In the genomic region with DNA sequence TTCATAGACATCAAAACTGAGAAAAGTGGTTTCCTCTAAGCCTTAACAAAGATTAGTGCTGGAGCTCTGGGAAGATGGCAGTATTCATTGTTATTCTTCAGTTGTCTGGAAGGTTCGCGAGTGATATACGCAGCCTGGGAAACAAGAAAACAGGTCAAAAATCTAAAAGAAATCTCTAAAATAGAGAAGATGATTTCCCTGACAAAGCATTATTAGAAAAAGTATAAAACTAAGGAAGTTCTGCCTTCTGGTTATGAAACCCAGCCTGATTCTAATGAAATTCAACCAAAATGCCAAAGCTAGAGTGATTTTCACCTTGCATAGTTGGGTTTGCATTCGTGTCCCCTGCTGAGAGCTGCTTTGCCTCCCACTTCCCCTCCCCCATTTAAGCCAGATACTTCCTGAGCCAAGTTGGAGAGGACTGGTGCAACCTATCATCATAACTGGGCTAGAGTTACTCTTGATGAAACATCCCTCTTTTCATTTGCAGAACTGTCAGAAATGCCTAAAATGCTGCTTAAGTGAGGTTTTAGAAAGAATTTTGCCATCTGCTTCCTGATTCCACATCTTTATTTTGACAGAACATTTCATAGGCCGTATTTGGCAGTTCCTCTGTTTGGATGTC, we compare ENCODE assay signal across 22 cellular contexts. TPM values are rescaled to one million over a fixed set of nuclear protein-coding genes. Genes with fewer than 3 reads are reported as not detected.
A peak's percentile ranks its signal among the peaks of the same experiment; 100 is the strongest.
DNase-seq lines count a peak whose midpoint lies in the region; ATAC-seq and TF ChIP-seq lines count a peak whose summit lies in the region.
"Had no signal": no experiment of that assay in that cellular context is flagged by ENCODE, and none has a peak within 500 bp of the region (broad histone marks: within the 10 kb centered on the region; RNA-seq: fewer than 3 reads in every experiment).

No MANE protein-coding gene starts in this region.

- H3K4me1 ChIP-seq in spleen, result peaks cover 0 to 28% (median 8%) of the 10 kb centered on the region in 6 donors

- WGBS in spleen, 5 donors, result 55 to 71% (median 62%) methylated on average over 5 of the region's 5 CpGs

- no peaks in the 10 kb centered on the region for H3K27me3 ChIP-seq in spleen (replicated peaks in 1 of 7)
- H3K27me3 ChIP-seq: MG63, transverse colon had no signal

- peak overlapping the region in 6 of 8 donors; percentile 9 to 53 (median 38) for H3K27ac ChIP-seq in spleen
- H3K27ac ChIP-seq: coronary artery, transverse colon had no signal

- no peak for TF ChIP-seq POLR2A in spleen (IDR thresholded peaks at IDR 0.05)

- no peak for DNase-seq in activated T-cell treated with anti-CD3 and anti-CD28 coated beads, Interleukin-2, amount 50 U/mL, for 24 hours
- no peak for DNase-seq in activated T-cell treated with anti-CD3 and anti-CD28 coated beads, Interleukin-2, amount 50 U/mL, for 48 hours
- DNase-seq in fibroblast of pulmonary artery (ENCODE audit: low read depth) (peak; percentile 17), spleen (no peak), T-helper 17 cell (no peak), NCI-H2171 treated with DMSO at 0.1 percent for 48 hours (lab: John Stamatoyannopoulos, UW) (no peak)
- DNase-seq: activated CD8-positive, alpha-beta memory T cell treated with anti-CD3 and anti-CD28 coated beads, Interleukin-2, amount 10 ng/mL, durations not matched to agents 7 days and 5 days; activated gamma-delta T cell; CD4-positive, CD25-positive, alpha-beta regulatory T cell; erythroblast; MG63; NCI-H1694 treated with DMSO at 0.1 percent for 48 hours; NCI-H446; NK-92 treated with Interleukin-12 subunit alpha and Interleukin-12 subunit beta, amount 100 ng/mL, for 24 hours; SHP77; stimulated activated naive B cell treated with anti-CD40 and anti-IgM and Interleukin-4, amounts not matched to agents 10 μg/mL and 1 μg/mL and 100 μg/mL, for 72 hours; transverse colon had no signal

- H3K4me3 ChIP-seq in fibroblast of pulmonary artery (replicated peaks; ENCODE audit: low read depth, low read length) (no peak overlapping the region), spleen (no peak overlapping the region)
- H3K4me3 ChIP-seq: coronary artery, MG63, transverse colon had no signal

- H3K27ac Mint-ChIP-seq in activated T-cell treated with anti-CD3 and anti-CD28 coated beads, Interleukin-2, amount 50 U/mL, for 24 hours, result peak overlapping the region; percentile 71
- peak overlapping the region; percentile 28 for H3K27ac Mint-ChIP-seq in activated naive CD8-positive, alpha-beta T cell
- no peak overlapping the region for H3K27ac Mint-ChIP-seq in T-helper 17 cell
- H3K27ac Mint-ChIP-seq: activated CD8-positive, alpha-beta memory T cell treated with anti-CD3 and anti-CD28 coated beads, Interleukin-2, amount 10 ng/mL, durations not matched to agents 7 days and 5 days; memory B cell; stimulated activated naive B cell treated with anti-CD40 and anti-IgM and Interleukin-4, amounts not matched to agents 10 μg/mL and 1 μg/mL and 100 μg/mL, for 72 hours; T-helper 2 cell treated with Interferon-gamma antibody and Interleukin-4, amounts not matched to agents 5 μg/mL and 100 μg/mL, for 36 hours had no signal

- H3K36me3 Mint-ChIP-seq in activated T-cell treated with anti-CD3 and anti-CD28 coated beads, Interleukin-2, amount 50 U/mL, for 24 hours (ENCODE audit: low read depth), result peaks cover 68% of the 10 kb centered on the region
- no peaks in the 10 kb centered on the region for H3K36me3 Mint-ChIP-seq in activated naive CD8-positive, alpha-beta T cell
- H3K36me3 Mint-ChIP-seq in T-helper 17 cell (ENCODE audit: low read depth), result no peaks in the 10 kb centered on the region

- H3K27me3 Mint-ChIP-seq in activated T-cell treated with anti-CD3 and anti-CD28 coated beads, Interleukin-2, amount 50 U/mL, for 24 hours, result no peaks in the 10 kb centered on the region
- H3K27me3 Mint-ChIP-seq in activated naive CD8-positive, alpha-beta T cell, result no peaks in the 10 kb centered on the region
- H3K27me3 Mint-ChIP-seq in T-helper 17 cell, result no peaks in the 10 kb centered on the region
- H3K27me3 Mint-ChIP-seq: activated CD8-positive, alpha-beta memory T cell treated with anti-CD3 and anti-CD28 coated beads, Interleukin-2, amount 10 ng/mL, durations not matched to agents 7 days and 5 days; CD4-positive, CD25-positive, alpha-beta regulatory T cell; memory B cell; stimulated activated naive B cell treated with anti-CD40 and anti-IgM and Interleukin-4, amounts not matched to agents 10 μg/mL and 1 μg/mL and 100 μg/mL, for 72 hours had no signal

- H3K36me3 ChIP-seq in spleen, result peaks cover 0 to 30% (median 7%) of the 10 kb centered on the region in 6 donors
- H3K36me3 ChIP-seq: transverse colon had no signal

- H3K9me3 Mint-ChIP-seq in activated T-cell treated with anti-CD3 and anti-CD28 coated beads, Interleukin-2, amount 50 U/mL, for 24 hours, result no peaks in the 10 kb centered on the region
- H3K9me3 Mint-ChIP-seq in activated naive CD8-positive, alpha-beta T cell (ENCODE audit: low read depth), result no peaks in the 10 kb centered on the region
- H3K9me3 Mint-ChIP-seq: CD4-positive, CD25-positive, alpha-beta regulatory T cell; memory B cell; stimulated activated naive B cell treated with anti-CD40 and anti-IgM and Interleukin-4, amounts not matched to agents 10 μg/mL and 1 μg/mL and 100 μg/mL, for 72 hours; T-helper 2 cell treated with Interferon-gamma antibody and Interleukin-4, amounts not matched to agents 5 μg/mL and 100 μg/mL, for 36 hours had no signal

- peaks cover 19% of the 10 kb centered on the region for H3K4me1 Mint-ChIP-seq in activated T-cell treated with anti-CD3 and anti-CD28 coated beads, Interleukin-2, amount 50 U/mL, for 24 hours (ENCODE audit: low read depth)
- H3K4me1 Mint-ChIP-seq in activated naive CD8-positive, alpha-beta T cell (ENCODE audit: low read depth), result peaks cover 26% of the 10 kb centered on the region
- peaks cover 3% of the 10 kb centered on the region for H3K4me1 Mint-ChIP-seq in T-helper 17 cell
- H3K4me1 Mint-ChIP-seq: activated CD8-positive, alpha-beta memory T cell treated with anti-CD3 and anti-CD28 coated beads, Interleukin-2, amount 10 ng/mL, durations not matched to agents 7 days and 5 days; memory B cell had no signal

- no peak overlapping the region for H3K4me3 Mint-ChIP-seq in activated T-cell treated with anti-CD3 and anti-CD28 coated beads, Interleukin-2, amount 50 U/mL, for 24 hours
- H3K4me3 Mint-ChIP-seq in activated naive CD8-positive, alpha-beta T cell, result no peak overlapping the region
- no peak overlapping the region for H3K4me3 Mint-ChIP-seq in T-helper 17 cell
- H3K4me3 Mint-ChIP-seq: activated CD8-positive, alpha-beta memory T cell treated with anti-CD3 and anti-CD28 coated beads, Interleukin-2, amount 10 ng/mL, durations not matched to agents 7 days and 5 days; CD4-positive, CD25-positive, alpha-beta regulatory T cell; memory B cell; stimulated activated naive B cell treated with anti-CD40 and anti-IgM and Interleukin-4, amounts not matched to agents 10 μg/mL and 1 μg/mL and 100 μg/mL, for 72 hours; T-helper 2 cell treated with Interferon-gamma antibody and Interleukin-4, amounts not matched to agents 5 μg/mL and 100 μg/mL, for 36 hours had no signal

- no peaks in the 10 kb centered on the region for H3K9me3 ChIP-seq in spleen
- H3K9me3 ChIP-seq in T-helper 17 cell (ENCODE audit: control insufficient read depth, low read length, poor library complexity, severe bottlenecking), result no peaks in the 10 kb centered on the region
- H3K9me3 ChIP-seq: MG63, transverse colon had no signal

- ATAC-seq in T-helper 17 cell (no peak), GM18873 (IDR thresholded peaks at IDR 0.05; ENCODE audit: low FRiP score, unreplicated experiment) (no peak)
- ATAC-seq: activated CD8-positive, alpha-beta memory T cell treated with anti-CD3 and anti-CD28 coated beads, Interleukin-2, amount 10 ng/mL, durations not matched to agents 7 days and 5 days; stimulated activated naive B cell treated with anti-CD40 and anti-IgM and Interleukin-4, amounts not matched to agents 10 μg/mL and 1 μg/mL and 100 μg/mL, for 72 hours had no signal

- TF ChIP-seq CTCF in fibroblast of pulmonary artery (IDR thresholded peaks at IDR 0.05; ENCODE audit: low read length, missing control alignments) (no peak), spleen (IDR thresholded peaks at IDR 0.05 in 8 of 11, conservative IDR thresholded peaks at IDR 0.05 in 3 of 11) (no peak)

- intact Hi-C loops in spleen (cut with DNase I; ENCODE audit: low total_unique reads), result no loop called here

RNA-seq across cellular contexts. Expression of gene NDFIP1, which starts 48.4 kb away (rescaled TPM):
- total RNA-seq in spleen (100 to 1,000 TPM in 2 of 7 donors, 10 to 100 TPM in 5; 58.4 to 111 (median 88.7) TPM), T-helper 17 cell (10 to 100 TPM; 89.6 to 92.9 TPM)
- polyA plus RNA-seq in spleen, result 10 to 100 TPM; 14.2 to 26.8 (median 26.7) TPM
